26 cellular contexts compared by ENCODE assay signal in the genomic region with DNA sequence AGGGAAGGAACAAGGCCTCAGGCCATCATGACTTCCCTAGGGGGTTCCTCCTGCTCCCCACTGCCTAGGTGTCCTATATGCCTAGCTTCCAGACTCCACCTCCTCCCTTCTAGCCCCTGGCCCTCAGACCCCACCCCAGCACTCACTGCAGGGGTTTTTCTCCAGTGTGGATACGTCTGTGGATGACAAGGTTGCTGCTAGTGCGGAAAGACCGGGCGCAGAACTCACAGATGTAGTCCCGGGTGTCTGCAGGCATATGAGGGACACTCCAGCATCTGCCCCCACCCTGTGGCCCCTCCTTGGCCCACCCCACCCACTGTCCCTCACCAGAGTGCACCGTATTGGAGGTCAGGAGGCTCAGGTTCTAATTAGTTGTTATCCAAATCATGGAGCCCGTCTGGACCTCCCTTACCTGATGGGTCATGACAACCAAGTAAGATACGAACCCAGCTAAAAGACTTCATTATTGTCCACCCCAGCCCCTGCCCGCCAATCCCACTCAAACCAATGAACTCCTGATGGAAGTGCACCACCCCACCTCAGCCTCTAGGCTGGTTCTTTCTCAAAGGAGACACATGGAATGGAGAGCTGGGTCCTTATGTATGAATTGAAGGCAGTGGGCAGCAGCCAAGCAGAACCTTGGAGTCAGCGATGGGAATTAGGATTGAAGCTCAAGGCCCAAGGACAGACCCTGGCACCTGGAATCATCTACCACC. TPM values are rescaled to one million over a fixed set of nuclear protein-coding genes. Genes with fewer than 3 reads are reported as not detected.
A peak's percentile ranks its signal among the peaks of the same experiment; 100 is the strongest.
DNase-seq lines count a peak whose midpoint lies in the region; ATAC-seq lines count a peak whose summit lies in the region.
"Had no signal": no experiment of that assay in that cellular context is flagged by ENCODE, and none has a peak within 500 bp of the region (broad histone marks: within the 10 kb centered on the region; RNA-seq: fewer than 3 reads in every experiment).

No MANE protein-coding gene starts in this region.

- H3K27me3 Mint-ChIP-seq in activated naive CD8-positive, alpha-beta T cell treated with anti-CD3 and anti-CD28 coated beads, Interleukin-2, amount 50 U/mL, for 24 hours: no peaks in the 10 kb centered on the region
- no peaks in the 10 kb centered on the region for H3K27me3 Mint-ChIP-seq in activated naive CD8-positive, alpha-beta T cell treated with anti-CD3 and anti-CD28 coated beads for 36 hours
- H3K27me3 Mint-ChIP-seq in activated CD8-positive, alpha-beta memory T cell treated with anti-CD3 and anti-CD28 coated beads, Interleukin-2, amount 10 ng/mL, durations not matched to agents 7 days and 5 days: no peaks in the 10 kb centered on the region
- H3K27me3 Mint-ChIP-seq: IgD-negative memory B cell; natural killer cell treated with Interleukin-12 subunit alpha and Interleukin-12 subunit beta and Interleukin-15 and Interleukin-18, amount 100 ng/mL, for 72 hours had no signal

- H3K4me1 Mint-ChIP-seq in activated naive CD8-positive, alpha-beta T cell treated with anti-CD3 and anti-CD28 coated beads, Interleukin-2, amount 50 U/mL, for 24 hours: no peaks in the 10 kb centered on the region
- H3K4me1 Mint-ChIP-seq in activated naive CD8-positive, alpha-beta T cell treated with anti-CD3 and anti-CD28 coated beads for 36 hours: peaks cover 20% of the 10 kb centered on the region
- no peaks in the 10 kb centered on the region for H3K4me1 Mint-ChIP-seq in activated CD8-positive, alpha-beta memory T cell treated with anti-CD3 and anti-CD28 coated beads, Interleukin-2, amount 10 ng/mL, durations not matched to agents 7 days and 5 days

- H3K27ac ChIP-seq in temporal lobe (ENCODE audit: low read depth, low read length): peak overlapping the region; percentile 33
- H3K27ac ChIP-seq: gastrocnemius medialis, pancreas, skin epidermis, testis, vagina, VCaP had no signal

- peaks cover 34% of the 10 kb centered on the region for H3K36me3 Mint-ChIP-seq in activated naive CD8-positive, alpha-beta T cell treated with anti-CD3 and anti-CD28 coated beads, Interleukin-2, amount 50 U/mL, for 24 hours (ENCODE audit: low read depth)
- peaks cover 16% of the 10 kb centered on the region for H3K36me3 Mint-ChIP-seq in activated naive CD8-positive, alpha-beta T cell treated with anti-CD3 and anti-CD28 coated beads for 36 hours
- peaks cover 32% of the 10 kb centered on the region for H3K36me3 Mint-ChIP-seq in activated CD8-positive, alpha-beta memory T cell treated with anti-CD3 and anti-CD28 coated beads, Interleukin-2, amount 10 ng/mL, durations not matched to agents 7 days and 5 days

- peak overlapping the region; percentile 31 for H3K27ac Mint-ChIP-seq in activated naive CD8-positive, alpha-beta T cell treated with anti-CD3 and anti-CD28 coated beads, Interleukin-2, amount 50 U/mL, for 24 hours
- no peak overlapping the region for H3K27ac Mint-ChIP-seq in activated naive CD8-positive, alpha-beta T cell treated with anti-CD3 and anti-CD28 coated beads for 36 hours
- H3K27ac Mint-ChIP-seq in activated CD8-positive, alpha-beta memory T cell treated with anti-CD3 and anti-CD28 coated beads, Interleukin-2, amount 10 ng/mL, durations not matched to agents 7 days and 5 days: no peak overlapping the region
- H3K27ac Mint-ChIP-seq: IgD-negative memory B cell; natural killer cell treated with Interleukin-12 subunit alpha and Interleukin-12 subunit beta and Interleukin-15 and Interleukin-18, amount 100 ng/mL, for 72 hours had no signal

- ATAC-seq in activated naive CD8-positive, alpha-beta T cell treated with anti-CD3 and anti-CD28 coated beads, Interleukin-2, amount 50 U/mL, for 24 hours: no peak
- no peak for ATAC-seq in activated CD8-positive, alpha-beta memory T cell treated with anti-CD3 and anti-CD28 coated beads, Interleukin-2, amount 10 ng/mL, durations not matched to agents 7 days and 5 days
- ATAC-seq in GM18498 (IDR thresholded peaks at IDR 0.05; ENCODE audit: unreplicated experiment): no peak
- ATAC-seq: gastrocnemius medialis; natural killer cell treated with Interleukin-12 subunit alpha and Interleukin-12 subunit beta and Interleukin-15 and Interleukin-18, amount 100 ng/mL, for 72 hours had no signal

- CTCF ChIA-PET in activated CD8-positive, alpha-beta memory T cell treated with anti-CD3 and anti-CD28 coated beads, Interleukin-2, amount 10 ng/mL, durations not matched to agents 7 days and 5 days (lab: Charles Lee): no interaction called here

- no peak for DNase-seq in activated naive CD8-positive, alpha-beta T cell treated with anti-CD3 and anti-CD28 coated beads, Interleukin-2, amount 50 U/mL, for 24 hours
- no peak for DNase-seq in activated naive CD8-positive, alpha-beta T cell treated with anti-CD3 and anti-CD28 coated beads for 36 hours
- DNase-seq in activated CD8-positive, alpha-beta memory T cell treated with anti-CD3 and anti-CD28 coated beads, Interleukin-2, amount 10 ng/mL, durations not matched to agents 7 days and 5 days: peak; percentile 29
- DNase-seq in islet precursor cell: peak; percentile 48
- no peak for DNase-seq in HCEC 1CT
- DNase-seq in nucleus accumbens (lab: John Stamatoyannopoulos, UW): no peak
- DNase-seq: activated CD4-positive, alpha-beta T cell treated with anti-CD3 and anti-CD28 coated beads for 48 hours; activated T-cell treated with anti-CD3 and anti-CD28 coated beads, Interleukin-2, amount 50 U/mL, for 48 hours; cerebellar nuclear complex; dorsolateral prefrontal cortex; gastrocnemius medialis; hippocampal formation; NCI-H146; NCI-H774; SIG-M5; stimulated activated naive CD4-positive, alpha-beta T cell treated with Interleukin-2 at 50 U/mL for 16 hours; SW 1271; testis had no signal

- no peaks in the 10 kb centered on the region for H3K9me3 Mint-ChIP-seq in activated naive CD8-positive, alpha-beta T cell treated with anti-CD3 and anti-CD28 coated beads, Interleukin-2, amount 50 U/mL, for 24 hours
- H3K9me3 Mint-ChIP-seq in activated naive CD8-positive, alpha-beta T cell treated with anti-CD3 and anti-CD28 coated beads for 36 hours: no peaks in the 10 kb centered on the region
- no peaks in the 10 kb centered on the region for H3K9me3 Mint-ChIP-seq in activated CD8-positive, alpha-beta memory T cell treated with anti-CD3 and anti-CD28 coated beads, Interleukin-2, amount 10 ng/mL, durations not matched to agents 7 days and 5 days (ENCODE audit: low read depth)
- H3K9me3 Mint-ChIP-seq: IgD-negative memory B cell; natural killer cell treated with Interleukin-12 subunit alpha and Interleukin-12 subunit beta and Interleukin-15 and Interleukin-18, amount 100 ng/mL, for 72 hours had no signal

- H3K4me3 Mint-ChIP-seq in activated naive CD8-positive, alpha-beta T cell treated with anti-CD3 and anti-CD28 coated beads, Interleukin-2, amount 50 U/mL, for 24 hours: no peak overlapping the region
- no peak overlapping the region for H3K4me3 Mint-ChIP-seq in activated naive CD8-positive, alpha-beta T cell treated with anti-CD3 and anti-CD28 coated beads for 36 hours
- no peak overlapping the region for H3K4me3 Mint-ChIP-seq in activated CD8-positive, alpha-beta memory T cell treated with anti-CD3 and anti-CD28 coated beads, Interleukin-2, amount 10 ng/mL, durations not matched to agents 7 days and 5 days
- H3K4me3 Mint-ChIP-seq: IgD-negative memory B cell; natural killer cell treated with Interleukin-12 subunit alpha and Interleukin-12 subunit beta and Interleukin-15 and Interleukin-18, amount 100 ng/mL, for 72 hours had no signal

RNA-seq across cellular contexts. Expression of a gene that starts 8.2 kb away (rescaled TPM):
- 10 to 100 TPM; 59.1 to 62.2 TPM for total RNA-seq in activated naive CD8-positive, alpha-beta T cell treated with anti-CD3 and anti-CD28 coated beads for 36 hours
- total RNA-seq in activated CD8-positive, alpha-beta memory T cell treated with anti-CD3 and anti-CD28 coated beads, Interleukin-2, amount 10 ng/mL, durations not matched to agents 7 days and 5 days: 10 to 100 TPM; 70.5 to 74.9 TPM
- 18.9 TPM for total RNA-seq in temporal lobe

RNA-seq across cellular contexts. Expression of a gene that starts 12.7 kb away (rescaled TPM):
- 10 to 100 TPM; 46.4 to 48.0 TPM for total RNA-seq in activated naive CD8-positive, alpha-beta T cell treated with anti-CD3 and anti-CD28 coated beads for 36 hours
- 10 to 100 TPM; 53.8 to 72.3 TPM for total RNA-seq in activated CD8-positive, alpha-beta memory T cell treated with anti-CD3 and anti-CD28 coated beads, Interleukin-2, amount 10 ng/mL, durations not matched to agents 7 days and 5 days
- total RNA-seq in temporal lobe: 11.1 TPM

RNA-seq across cellular contexts. Expression of a gene that starts 25.0 kb away (rescaled TPM):
- 10 to 100 TPM; 15.9 to 16.8 TPM for total RNA-seq in activated naive CD8-positive, alpha-beta T cell treated with anti-CD3 and anti-CD28 coated beads for 36 hours
- total RNA-seq in activated CD8-positive, alpha-beta memory T cell treated with anti-CD3 and anti-CD28 coated beads, Interleukin-2, amount 10 ng/mL, durations not matched to agents 7 days and 5 days: 10 to 100 TPM; 27.4 to 27.9 TPM
- total RNA-seq in temporal lobe: 21.9 TPM

RNA-seq across cellular contexts. Expression of a gene that starts 55.3 kb away (rescaled TPM):
- total RNA-seq in activated naive CD8-positive, alpha-beta T cell treated with anti-CD3 and anti-CD28 coated beads for 36 hours: 1 to 10 TPM; 3.6 to 4.4 TPM
- 1 to 10 TPM; 6.3 to 7.7 TPM for total RNA-seq in activated CD8-positive, alpha-beta memory T cell treated with anti-CD3 and anti-CD28 coated beads, Interleukin-2, amount 10 ng/mL, durations not matched to agents 7 days and 5 days
- 10.1 TPM for total RNA-seq in temporal lobe

Comparison
In these comparisons a context has a peak if more than half of its experiments do, and no peak if none do; other contexts are left out.
1. DNase-seq: peak in activated CD8-positive, alpha-beta memory T cell treated with anti-CD3 and anti-CD28 coated beads, Interleukin-2, amount 10 ng/mL, durations not matched to agents 7 days and 5 days (single experiment) and islet precursor cell (single experiment); none in activated naive CD8-positive, alpha-beta T cell treated with anti-CD3 and anti-CD28 coated beads, Interleukin-2, amount 50 U/mL, for 24 hours (single experiment), activated naive CD8-positive, alpha-beta T cell treated with anti-CD3 and anti-CD28 coated beads for 36 hours (single experiment), HCEC 1CT (single experiment) and nucleus accumbens (0 of 56).